In the genomic region with DNA sequence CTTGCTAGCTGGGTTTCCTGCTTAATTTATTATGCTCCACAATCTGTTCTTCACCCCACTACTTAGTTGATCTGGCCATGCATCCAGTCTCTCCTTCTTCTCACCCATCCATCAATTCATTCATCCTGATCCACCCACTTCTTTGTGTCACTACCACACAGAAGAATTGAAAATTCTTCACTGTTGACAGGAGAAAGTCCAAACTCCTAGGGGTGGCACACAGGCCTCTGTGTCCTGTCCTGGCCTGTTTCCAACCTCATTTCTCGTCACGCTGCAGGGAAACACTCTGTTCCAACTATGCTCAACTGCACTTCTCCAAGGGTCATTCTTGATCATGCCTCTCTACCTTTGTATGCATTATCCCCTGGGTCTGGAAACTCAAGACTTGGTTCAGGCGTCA, we compare ENCODE assay signal across 17 cellular contexts. TPM values are rescaled to one million over a fixed set of nuclear protein-coding genes. Genes with fewer than 3 reads are reported as not detected.
DNase-seq lines count a peak whose midpoint lies in the region; FAIRE-seq and TF ChIP-seq lines count a peak whose summit lies in the region.
"Had no signal": no experiment of that assay in that cellular context is flagged by ENCODE, and none has a peak within 500 bp of the region (broad histone marks: within the 10 kb centered on the region; RNA-seq: fewer than 3 reads in every experiment).

No MANE protein-coding gene starts in this region.

- H3K4me1 ChIP-seq in kidney (ENCODE audit: control insufficient read depth in 1 of 2, insufficient read depth in 1 of 2, low read depth in 1 of 2, low read length in 2 of 2): no peaks in the 10 kb centered on the region
- H3K4me1 ChIP-seq: BE2C had no signal

- no peak for FAIRE-seq in kidney (lab: Jason Lieb, UNC)
- FAIRE-seq: A549, GM12892, HTR-8/SVneo had no signal

- H3K36me3 Mint-ChIP-seq in type B pancreatic cell: no peaks in the 10 kb centered on the region
- peaks cover 0 to 6% (median 4%) of the 10 kb centered on the region in 3 donors for H3K36me3 Mint-ChIP-seq in immature natural killer cell
- H3K36me3 Mint-ChIP-seq: CD4-positive, alpha-beta memory T cell had no signal

- H3K4me1 Mint-ChIP-seq in type B pancreatic cell (ENCODE audit: unreplicated experiment) (peaks cover 7% of the 10 kb centered on the region), immature natural killer cell (peaks cover 1 to 7% of the 10 kb centered on the region in 2 donors)

- no peak overlapping the region for H3K27ac ChIP-seq in kidney (ENCODE audit: low read depth in 2 of 2, low read length in 2 of 2)
- H3K27ac ChIP-seq: C4-2B had no signal

- no peaks in the 10 kb centered on the region for H3K36me3 ChIP-seq in kidney (ENCODE audit: control insufficient read depth in 1 of 2, insufficient read depth in 2 of 2, low read length in 2 of 2)
- H3K36me3 ChIP-seq: BE2C had no signal

- peaks cover 21% of the 10 kb centered on the region for H3K27me3 Mint-ChIP-seq in type B pancreatic cell
- H3K27me3 Mint-ChIP-seq in immature natural killer cell (ENCODE audit: low read depth in 3 of 3): peaks cover 4 to 10% (median 4%) of the 10 kb centered on the region in 3 donors

- H3K27ac Mint-ChIP-seq in type B pancreatic cell (peak overlapping the region; percentile 3), immature natural killer cell (no peak overlapping the region)
- H3K27ac Mint-ChIP-seq: H9 had no signal

- DNase-seq in DMS79 treated with DMSO at 0.1 percent for 48 hours (lab: John Stamatoyannopoulos, UW): peak; percentile 29
- DNase-seq in kidney: peak; percentile 8
- DNase-seq in renal cortical epithelial cell (ENCODE audit: low read depth): peak; percentile 33
- DNase-seq in type B pancreatic cell (ENCODE audit: extremely low spot score, unreplicated experiment): no peak
- no peak for DNase-seq in superior temporal gyrus (ENCODE audit: extremely low spot score)
- no peak for DNase-seq in immature natural killer cell
- DNase-seq: BE2C; CD4-positive, alpha-beta memory T cell; DND-41; GDM1; GOT3; H9 had no signal

- TF ChIP-seq CTCF in kidney (IDR thresholded peaks at IDR 0.05; ENCODE audit: borderline replicate concordance, extremely low read depth, insufficient read depth) (no peak), type B pancreatic cell (conservative IDR thresholded peaks at IDR 0.05) (no peak)

- no peak overlapping the region for H3K4me3 ChIP-seq in kidney (ENCODE audit: low read length in 2 of 2)
- H3K4me3 ChIP-seq: A549 had no signal

- no peak overlapping the region for H3K9ac ChIP-seq in kidney (ENCODE audit: low read length in 2 of 2)

- intact Hi-C loops in kidney (cut with DNase I): no loop called here

- no peak overlapping the region for H3K4me3 Mint-ChIP-seq in type B pancreatic cell
- no peak overlapping the region for H3K4me3 Mint-ChIP-seq in immature natural killer cell
- H3K4me3 Mint-ChIP-seq: CD4-positive, alpha-beta memory T cell; H9 had no signal

- H3K9me3 Mint-ChIP-seq in type B pancreatic cell: no peaks in the 10 kb centered on the region
- peaks cover 0 to 4% (median 0%) of the 10 kb centered on the region in 6 donors for H3K9me3 Mint-ChIP-seq in immature natural killer cell
- H3K9me3 Mint-ChIP-seq: H9 had no signal

- H3K9me3 ChIP-seq in kidney (ENCODE audit: control insufficient read depth in 1 of 2, low read length in 2 of 2): peaks cover 0 to 3% of the 10 kb centered on the region in 2 donors
- H3K9me3 ChIP-seq: A549, BE2C had no signal

RNA-seq across cellular contexts. Expression of a gene that starts 10.6 kb away (rescaled TPM):
- total RNA-seq in kidney: not detected
- polyA plus RNA-seq in kidney (ENCODE audit: insufficient read depth, low read depth, low replicate concordance): not detected
- not detected in 2 replicates for total RNA-seq in renal cortical epithelial cell
- total RNA-seq in type B pancreatic cell (ENCODE audit: low replicate concordance): not detected in 2 replicates
- polyA plus RNA-seq in immature natural killer cell: not detected
- total RNA-seq: CD4-positive, alpha-beta memory T cell; H9 had no signal
- polyA plus RNA-seq: CD4-positive, alpha-beta memory T cell had no signal

RNA-seq across cellular contexts. Expression of a gene that starts 35.4 kb away (rescaled TPM):
- not detected for total RNA-seq in kidney
- polyA plus RNA-seq in kidney (ENCODE audit: insufficient read depth, low read depth, low replicate concordance): 0.58 TPM
- total RNA-seq in renal cortical epithelial cell: not detected in 2 replicates
- total RNA-seq in type B pancreatic cell (ENCODE audit: low replicate concordance): not detected in 2 replicates
- polyA plus RNA-seq in immature natural killer cell: not detected
- total RNA-seq: CD4-positive, alpha-beta memory T cell; H9 had no signal
- polyA plus RNA-seq: AG04450; CD4-positive, alpha-beta memory T cell had no signal

RNA-seq across cellular contexts. Expression of a gene that starts 40.5 kb away (rescaled TPM):
- total RNA-seq in kidney: not detected
- polyA plus RNA-seq in kidney (ENCODE audit: insufficient read depth, low read depth, low replicate concordance): not detected
- total RNA-seq in renal cortical epithelial cell: 48.3 TPM in 1 of 2 replicates, not detected in the other
- total RNA-seq in type B pancreatic cell (ENCODE audit: low replicate concordance): 0.31 TPM in 2 replicates
- polyA plus RNA-seq in immature natural killer cell: 1 to 10 TPM; 2.2 to 3.7 (median 3.6) TPM
- total RNA-seq: CD4-positive, alpha-beta memory T cell; H9 had no signal
- polyA plus RNA-seq: CD4-positive, alpha-beta memory T cell had no signal

RNA-seq across cellular contexts. Expression of a gene that starts 53.6 kb away (rescaled TPM):
- total RNA-seq in kidney (not detected), renal cortical epithelial cell (not detected in 2 replicates), type B pancreatic cell (ENCODE audit: low replicate concordance) (not detected in 2 replicates)
- polyA plus RNA-seq in kidney (ENCODE audit: insufficient read depth, low read depth, low replicate concordance) (not detected), immature natural killer cell (not detected)
- total RNA-seq: CD4-positive, alpha-beta memory T cell; H9 had no signal
- polyA plus RNA-seq: A549; AG04450; CD4-positive, alpha-beta memory T cell had no signal

RNA-seq across cellular contexts. Expression of a gene that starts 57.4 kb away (rescaled TPM):
- total RNA-seq in kidney (1.3 TPM), renal cortical epithelial cell (0.05 and 2.4 TPM in 2 replicates), type B pancreatic cell (ENCODE audit: low replicate concordance) (0.14 TPM in 1 of 2 replicates, not detected in the other)
- polyA plus RNA-seq in kidney (ENCODE audit: insufficient read depth, low read depth, low replicate concordance) (not detected), immature natural killer cell (10 to 100 TPM in 2 of 3 donors, 1 to 10 TPM in 1; 6.6 to 13.1 (median 12.5) TPM)
- total RNA-seq: CD4-positive, alpha-beta memory T cell; H9 had no signal
- polyA plus RNA-seq: CD4-positive, alpha-beta memory T cell had no signal

Comparison
In these comparisons a context has a peak if more than half of its experiments do, and no peak if none do; other contexts are left out.
1. DNase-seq: peak in DMS79 treated with DMSO at 0.1 percent for 48 hours (single experiment), kidney (single experiment) and renal cortical epithelial cell (single experiment); none in type B pancreatic cell (single experiment), superior temporal gyrus (single experiment) and immature natural killer cell (0 of 3).